ENCODE assay signal across 8 cellular contexts in the genomic region with DNA sequence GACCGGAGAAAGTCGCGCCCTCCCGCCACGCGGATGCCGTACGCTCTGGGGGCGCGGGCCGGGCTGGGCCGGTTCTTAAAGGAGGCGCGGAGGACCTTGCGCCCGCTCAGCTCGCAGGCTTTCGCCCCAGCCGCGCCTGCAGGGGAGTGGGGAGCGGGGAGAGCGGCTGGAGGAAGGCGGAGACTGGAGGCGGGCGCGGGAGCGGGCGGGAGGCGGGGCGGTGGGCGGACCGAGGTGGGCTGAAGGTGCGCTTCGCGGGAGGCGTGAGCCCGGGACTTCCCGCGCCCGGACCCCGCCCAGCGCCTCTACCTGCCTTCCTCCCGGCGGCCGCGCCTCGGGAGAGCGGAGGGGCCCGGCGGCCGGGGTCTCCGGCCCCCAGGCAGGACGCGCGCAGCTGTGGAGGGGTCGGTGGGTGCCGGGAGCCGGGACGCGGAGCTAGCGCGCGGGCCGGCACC. TPM values are rescaled to one million over a fixed set of nuclear protein-coding genes. Genes with fewer than 3 reads are reported as not detected.
A peak's percentile ranks its signal among the peaks of the same experiment; 100 is the strongest.
DNase-seq lines count a peak whose midpoint lies in the region; ATAC-seq and TF ChIP-seq lines count a peak whose summit lies in the region.

A gene (minus strand): TSS at position 148 of the 455 bp plus-strand sequence. CDS start 422 bp downstream, outside the sequence.

- POLR2A ChIA-PET in CD4-positive, alpha-beta T cell (lab: Charles Lee) = interaction anchor here (0.7 to 1.7 kb wide), 5 partner anchors 9 to 125 kb away, joined by 3 to 8 read pairs (median 4); a partner anchor contains a TSS

- CTCF ChIA-PET in CD4-positive, alpha-beta T cell (lab: Charles Lee) = interaction anchor here (0.7 to 3.5 kb wide), 23 partner anchors 8 to 124 kb away, joined by 3 to 35 read pairs (median 5); a partner anchor contains a TSS

- H3K9me3 Mint-ChIP-seq in CD4-positive, alpha-beta T cell = no peaks in the 10 kb centered on the region

- peaks cover 16% of the 10 kb centered on the region for H3K27me3 ChIP-seq in CD4-positive, alpha-beta T cell (ENCODE audit: control insufficient read depth, insufficient read depth, low read length)
- H3K27me3 ChIP-seq in HUES6 (ENCODE audit: control insufficient read depth, insufficient read depth, low read length) = peaks cover 70% of the 10 kb centered on the region

- peaks cover 11% of the 10 kb centered on the region for H3K4me1 ChIP-seq in HUES6 (ENCODE audit: control insufficient read depth, insufficient read depth, low read length)
- H3K4me1 ChIP-seq in mesodermal cell (ENCODE audit: control insufficient read depth, insufficient read depth, low read length, poor library complexity, severe bottlenecking) = no peaks in the 10 kb centered on the region

- peak within 1 kb of the TSS; percentile 83 for H3K4me3 Mint-ChIP-seq in CD4-positive, alpha-beta T cell

- no peak for TF ChIP-seq CTCF in CD4-positive, alpha-beta T cell (IDR thresholded peaks at IDR 0.05)
- TF ChIP-seq CTCF in choroid plexus epithelial cell (conservative IDR thresholded peaks at IDR 0.05; ENCODE audit: low read depth, low read length) = no peak

- ATAC-seq in CD4-positive, alpha-beta T cell (ENCODE audit: poor library complexity) = peak; percentile 71
- ATAC-seq in GM19463 (IDR thresholded peaks at IDR 0.05; ENCODE audit: unreplicated experiment) = peak; percentile 44

- peaks cover 10% of the 10 kb centered on the region for H3K4me1 Mint-ChIP-seq in CD4-positive, alpha-beta T cell (ENCODE audit: low read depth)

- intact Hi-C loops in CD4-positive, alpha-beta T cell (cut with DNase I, micrococcal nuclease) = loop anchor here (2.0 to 10.0 kb wide), 3 partner anchors 92 to 124 kb away; no protein-coding TSS in a partner anchor

- H3K27ac ChIP-seq in CD4-positive, alpha-beta T cell (ENCODE audit: low read depth, low read length) = no peak within 1 kb of the TSS
- no peak within 1 kb of the TSS for H3K27ac ChIP-seq in HUES6 (ENCODE audit: low read depth, low read length)
- no peak within 1 kb of the TSS for H3K27ac ChIP-seq in mesodermal cell (ENCODE audit: low read depth, low read length, severe bottlenecking)

- peaks cover 4% of the 10 kb centered on the region for H3K36me3 Mint-ChIP-seq in CD4-positive, alpha-beta T cell (ENCODE audit: low read depth)

- no peak within 1 kb of the TSS for H3K9ac ChIP-seq in HUES6 (ENCODE audit: low read length)

- H3K4me3 ChIP-seq in HUES6 (ENCODE audit: low read depth, low read length) (peak within 1 kb of the TSS; percentile 66), choroid plexus epithelial cell (ENCODE audit: low read depth, low read length) (peak within 1 kb of the TSS; percentile 28), mesodermal cell (ENCODE audit: extremely low read depth, insufficient read depth, low read length, poor library complexity, severe bottlenecking) (peak within 1 kb of the TSS; percentile 44)

- 1% methylated on average over 36 of the region's 64 CpGs for WGBS in mesodermal cell (ENCODE audit: insufficient coverage in 2 of 2), 2 experiments

- DNase-seq in CD4-positive, alpha-beta T cell = peak; percentile 61 to 82 (median 70)
- peak; percentile 68 for DNase-seq in activated CD4-positive, alpha-beta T cell treated with anti-CD3 and anti-CD28 coated beads for 1 hour
- DNase-seq in choroid plexus epithelial cell (ENCODE audit: low read depth) = peak; percentile 31
- peak; percentile 69 for DNase-seq in stimulated activated CD8-positive, alpha-beta memory T cell treated with anti-CD3 and anti-CD28 coated beads, Interleukin-4, amount 100 ng/mL, for 24 hours (ENCODE audit: low read depth)
- DNase-seq in COR-L47 (lab: John Stamatoyannopoulos, UW) = no peak

- no peaks in the 10 kb centered on the region for H3K36me3 ChIP-seq in HUES6 (ENCODE audit: control insufficient read depth, insufficient read depth, low read length)
- no peaks in the 10 kb centered on the region for H3K36me3 ChIP-seq in mesodermal cell (ENCODE audit: control insufficient read depth, insufficient read depth, low read length)

- no peaks in the 10 kb centered on the region for H3K9me3 ChIP-seq in CD4-positive, alpha-beta T cell (ENCODE audit: control insufficient read depth, low read length)
- H3K9me3 ChIP-seq in HUES6 (ENCODE audit: control insufficient read depth, insufficient read depth, low read depth, low read length) (no peaks in the 10 kb centered on the region), mesodermal cell (ENCODE audit: control insufficient read depth, low read length) (no peaks in the 10 kb centered on the region)

- H3K27ac Mint-ChIP-seq in CD4-positive, alpha-beta T cell = no peak within 1 kb of the TSS

- peaks cover 28% of the 10 kb centered on the region for H3K27me3 Mint-ChIP-seq in CD4-positive, alpha-beta T cell

RNA-seq across cellular contexts. Expression of the gene that starts here (rescaled TPM):
- under 1 TPM; 0.52 to 0.84 TPM for total RNA-seq in CD4-positive, alpha-beta T cell
- polyA plus RNA-seq in mesodermal cell (2013, experiment 1 of 2) = 3.9 TPM
- polyA plus RNA-seq in mesodermal cell (2013, experiment 2 of 2) = 1.8 TPM

Comparison
In these comparisons a context has a peak if more than half of its experiments do, and no peak if none do; other contexts are left out.
1. Peak in DNase-seq and ATAC-seq in CD4-positive, alpha-beta T cell; RNA of the gene not detected or under 1 TPM.